Comparison of ENCODE assay signal across 31 cellular contexts in genomic region chr1:30487042-30487441, GRCh38.
"Had no signal": no experiment of that assay in that cellular context is flagged by ENCODE, and none has a peak within 500 bp of the region (broad histone marks: within the 10 kb centered on the region; RNA-seq: fewer than 3 reads in every experiment).

No MANE protein-coding gene starts in this region.

- H3K4me1 ChIP-seq: SJCRH30 had no signal

- H3K4me3 ChIP-seq: K562, MG63, PC-9, SJCRH30, SK-N-MC had no signal

- H3K27me3 ChIP-seq: MG63, SJCRH30 had no signal

- H3K36me3 ChIP-seq: MG63, SJCRH30 had no signal

- H3K27ac ChIP-seq: PC-9, SJCRH30, SK-N-MC had no signal

- ATAC-seq: K562, Panc1, SK-N-SH treated with all-trans-retinoic acid at 6 μM for 48 hours had no signal

- H3K4me2 ChIP-seq: PC-9 had no signal

- H2AFZ ChIP-seq: PC-9 had no signal

- DNase-seq: Kasumi-1, KG1, MG63, NCI-H1048, NCI-H1092 treated with DMSO at 0.1 percent for 48 hours, NCI-H1105 treated with DMSO at 0.1 percent for 48 hours, NCI-H1417, NCI-H1436, NCI-H146, NCI-H1694, NCI-H187, NCI-H1930, NCI-H2029 treated with DMSO at 0.1 percent for 48 hours, NCI-H2081 treated with DMSO at 0.1 percent for 48 hours, NCI-H2107, NCI-H226, NCI-H446 treated with DMSO at 0.1 percent for 48 hours, NCI-H510A, NCI-H524, NCI-H526, NCI-H69, NCI-H748 treated with DMSO at 0.1 percent for 48 hours, NCI-H82, PC-9, SHP77, SIG-M5, SJCRH30 had no signal

- H3K9me3 ChIP-seq: SJCRH30 had no signal
